Comparison of ENCODE assay signal across 25 cellular contexts in genomic region chr20:52303281-52303950, GRCh38.
DNase-seq lines count a peak whose midpoint lies in the region; ATAC-seq and TF ChIP-seq lines count a peak whose summit lies in the region.
"Had no signal": no experiment of that assay in that cellular context is flagged by ENCODE, and none has a peak within 500 bp of the region (broad histone marks: within the 10 kb centered on the region; RNA-seq: fewer than 3 reads in every experiment).

No MANE protein-coding gene starts in this region.

- H3K4ac ChIP-seq in neuronal stem cell (ENCODE audit: low read length), result no peak overlapping the region

- H2BK15ac ChIP-seq in neuronal stem cell (ENCODE audit: low read length), result no peak overlapping the region

- no peak overlapping the region for H4K8ac ChIP-seq in neuronal stem cell (ENCODE audit: low read depth, low read length)

- H2AK5ac ChIP-seq in neuronal stem cell (ENCODE audit: low read depth, low read length), result no peak overlapping the region

- TF ChIP-seq CTCF in glutamatergic neuron (IDR thresholded peaks at IDR 0.05; ENCODE audit: partially characterized antibody, unreplicated experiment), result no peak

- peaks cover 4% of the 10 kb centered on the region for H3K9me3 Mint-ChIP-seq in activated naive CD4-positive, alpha-beta T cell treated with anti-CD3 and anti-CD28 coated beads for 36 hours
- no peaks in the 10 kb centered on the region for H3K9me3 Mint-ChIP-seq in activated naive CD4-positive, alpha-beta T cell treated with anti-CD3 and anti-CD28 coated beads, Interleukin-2, amount 50 U/mL, for 72 hours
- H3K9me3 Mint-ChIP-seq in glutamatergic neuron (ENCODE audit: unreplicated experiment), result peaks cover 4% of the 10 kb centered on the region
- H3K9me3 Mint-ChIP-seq: activated B cell treated with CpG ODN at 0.5 μM for 24 hours; CD4-positive, alpha-beta memory T cell; central memory CD8-positive, alpha-beta T cell; natural killer cell treated with Interleukin-12 subunit alpha and Interleukin-12 subunit beta and Interleukin-15 and Interleukin-18, amount 100 ng/mL, for 72 hours; stimulated activated effector memory CD8-positive, alpha-beta T cell treated with anti-CD3 and anti-CD28 coated beads, Interleukin-12 subunit alpha, Interleukin-12 subunit beta, amount 100 ng/mL, for 72 hours had no signal

- H3K27ac Mint-ChIP-seq in activated naive CD4-positive, alpha-beta T cell treated with anti-CD3 and anti-CD28 coated beads for 36 hours, result no peak overlapping the region
- no peak overlapping the region for H3K27ac Mint-ChIP-seq in activated naive CD4-positive, alpha-beta T cell treated with anti-CD3 and anti-CD28 coated beads, Interleukin-2, amount 50 U/mL, for 72 hours
- H3K27ac Mint-ChIP-seq in glutamatergic neuron (ENCODE audit: unreplicated experiment), result peak overlapping the region; percentile 78
- H3K27ac Mint-ChIP-seq: activated B cell treated with CpG ODN at 0.5 μM for 24 hours; activated naive CD8-positive, alpha-beta T cell treated with anti-CD3 and anti-CD28 coated beads for 36 hours; natural killer cell treated with Interleukin-12 subunit alpha and Interleukin-12 subunit beta and Interleukin-15 and Interleukin-18, amount 100 ng/mL, for 72 hours; stimulated activated effector memory CD8-positive, alpha-beta T cell treated with anti-CD3 and anti-CD28 coated beads, Interleukin-12 subunit alpha, Interleukin-12 subunit beta, amount 100 ng/mL, for 72 hours had no signal

- no peaks in the 10 kb centered on the region for H3K36me3 ChIP-seq in neuronal stem cell (replicated peaks in 1 of 2; ENCODE audit: control insufficient read depth in 2 of 2, insufficient read depth in 2 of 2, low read length in 2 of 2)
- H3K36me3 ChIP-seq: HAP-1, pancreas, suprapubic skin had no signal

- WGBS in neuronal stem cell (ENCODE audit: extremely low coverage in 2 of 2, insufficient read length in 2 of 2, insufficient replicate concordance in 1 of 2), 2 donors, result no CpG with 5 or more reads among the region's 7 CpGs

- no peak overlapping the region for H3K18ac ChIP-seq in neuronal stem cell (ENCODE audit: low read length)

- no peak overlapping the region for H2AFZ ChIP-seq in neuronal stem cell (ENCODE audit: low read length)

- no peaks in the 10 kb centered on the region for H3K27me3 ChIP-seq in neuronal stem cell (ENCODE audit: control insufficient read depth in 3 of 3, insufficient read depth in 3 of 3, low read depth in 1 of 3, low read length in 3 of 3)
- H3K27me3 ChIP-seq: suprapubic skin had no signal

- no peak overlapping the region for H3K23ac ChIP-seq in neuronal stem cell (ENCODE audit: low read depth, low read length, poor library complexity)

- no peaks in the 10 kb centered on the region for H3K79me1 ChIP-seq in neuronal stem cell (ENCODE audit: low read depth, low read length)

- intact Hi-C loops in activated naive CD4-positive, alpha-beta T cell treated with anti-CD3 and anti-CD28 coated beads for 36 hours (cut with micrococcal nuclease), result no loop called here

- no peaks in the 10 kb centered on the region for H3K36me3 Mint-ChIP-seq in activated naive CD4-positive, alpha-beta T cell treated with anti-CD3 and anti-CD28 coated beads for 36 hours (ENCODE audit: low read depth)
- no peaks in the 10 kb centered on the region for H3K36me3 Mint-ChIP-seq in activated naive CD4-positive, alpha-beta T cell treated with anti-CD3 and anti-CD28 coated beads, Interleukin-2, amount 50 U/mL, for 72 hours
- peaks cover 5% of the 10 kb centered on the region for H3K36me3 Mint-ChIP-seq in glutamatergic neuron (ENCODE audit: unreplicated experiment)
- H3K36me3 Mint-ChIP-seq: CD4-positive, alpha-beta memory T cell; natural killer cell treated with Interleukin-12 subunit alpha and Interleukin-12 subunit beta and Interleukin-15 and Interleukin-18, amount 100 ng/mL, for 72 hours; stimulated activated effector memory CD8-positive, alpha-beta T cell treated with anti-CD3 and anti-CD28 coated beads, Interleukin-12 subunit alpha, Interleukin-12 subunit beta, amount 100 ng/mL, for 72 hours had no signal

- no peak overlapping the region for H3K27ac ChIP-seq in neuronal stem cell (replicated peaks; ENCODE audit: low read length)
- H3K27ac ChIP-seq: 22Rv1, HL-60, pancreas, suprapubic skin had no signal

- ATAC-seq in activated naive CD4-positive, alpha-beta T cell treated with anti-CD3 and anti-CD28 coated beads, Interleukin-2, amount 50 U/mL, for 72 hours, result no peak
- no peak for ATAC-seq in HG02623 (IDR thresholded peaks at IDR 0.05; ENCODE audit: unreplicated experiment)
- ATAC-seq: natural killer cell treated with Interleukin-12 subunit alpha and Interleukin-12 subunit beta and Interleukin-15 and Interleukin-18, amount 100 ng/mL, for 72 hours; pancreas had no signal

- no peak overlapping the region for H3K4me3 Mint-ChIP-seq in activated naive CD4-positive, alpha-beta T cell treated with anti-CD3 and anti-CD28 coated beads for 36 hours
- H3K4me3 Mint-ChIP-seq in glutamatergic neuron (ENCODE audit: unreplicated experiment), result no peak overlapping the region
- H3K4me3 Mint-ChIP-seq: activated B cell treated with CpG ODN at 0.5 μM for 24 hours; activated naive CD8-positive, alpha-beta T cell treated with anti-CD3 and anti-CD28 coated beads for 36 hours; central memory CD8-positive, alpha-beta T cell; natural killer cell treated with Interleukin-12 subunit alpha and Interleukin-12 subunit beta and Interleukin-15 and Interleukin-18, amount 100 ng/mL, for 72 hours; stimulated activated effector memory CD8-positive, alpha-beta T cell treated with anti-CD3 and anti-CD28 coated beads, Interleukin-12 subunit alpha, Interleukin-12 subunit beta, amount 100 ng/mL, for 72 hours had no signal

- no peaks in the 10 kb centered on the region for H3K9me3 ChIP-seq in neuronal stem cell (replicated peaks in 1 of 2; ENCODE audit: control insufficient read depth in 2 of 2, insufficient read depth in 1 of 2, low read depth in 1 of 2, low read length in 2 of 2)
- H3K9me3 ChIP-seq: HAP-1, pancreas, suprapubic skin had no signal

- no peak overlapping the region for H3K4me2 ChIP-seq in neuronal stem cell (ENCODE audit: insufficient read depth, low read length, poor library complexity, severe bottlenecking)

- H2BK5ac ChIP-seq in neuronal stem cell (ENCODE audit: low read length), result no peak overlapping the region

- no peak overlapping the region for H3K9ac ChIP-seq in neuronal stem cell (ENCODE audit: low read depth, low read length, poor library complexity)

- H3K14ac ChIP-seq in neuronal stem cell (ENCODE audit: low read length), result no peak overlapping the region

- no peaks in the 10 kb centered on the region for H3K4me1 ChIP-seq in neuronal stem cell (ENCODE audit: control insufficient read depth in 2 of 2, insufficient read depth in 1 of 2, low read depth in 1 of 2, low read length in 2 of 2)
- H3K4me1 ChIP-seq: HAP-1, pancreas, suprapubic skin had no signal

- DNase-seq in DMS 273 (lab: John Stamatoyannopoulos, UW; ENCODE audit: unreplicated experiment) (peak; percentile 41), DMS 273 treated with DMSO at 0.1 percent for 48 hours (lab: John Stamatoyannopoulos, UW) (no peak), glutamatergic neuron (no peak), neuronal stem cell (ENCODE audit: low spot score) (no peak)
- DNase-seq in activated naive CD4-positive, alpha-beta T cell treated with anti-CD3 and anti-CD28 coated beads for 36 hours, result peak; percentile 54
- no peak for DNase-seq in activated naive CD4-positive, alpha-beta T cell treated with anti-CD3 and anti-CD28 coated beads, Interleukin-2, amount 50 U/mL, for 72 hours (ENCODE audit: low spot score in 2 of 2)
- DNase-seq in stimulated activated CD4-positive, alpha-beta T cell treated with anti-CD3 and anti-CD28 coated beads, TNF-alpha, amount 100 ng/mL, for 48 hours (ENCODE audit: low read depth in 3 of 3), result peak; percentile 27 to 35 (median 33)
- DNase-seq: activated B cell treated with CpG ODN at 0.5 μM for 24 hours; activated CD8-positive, alpha-beta memory T cell treated with anti-CD3 and anti-CD28 coated beads, Interleukin-2, amount 50 U/mL, for 4 hours; activated naive CD8-positive, alpha-beta T cell treated with anti-CD3 and anti-CD28 coated beads for 36 hours; CD4-positive, alpha-beta memory T cell; Kasumi-1; kidney; midbrain; NCI-H187; NCI-H774; pancreas had no signal

- no peak overlapping the region for H2BK120ac ChIP-seq in neuronal stem cell (ENCODE audit: low read depth, low read length)

- peaks cover 57% of the 10 kb centered on the region for H3K4me1 Mint-ChIP-seq in activated naive CD4-positive, alpha-beta T cell treated with anti-CD3 and anti-CD28 coated beads for 36 hours (ENCODE audit: low read depth)
- H3K4me1 Mint-ChIP-seq in glutamatergic neuron (ENCODE audit: low read depth, unreplicated experiment), result peaks cover 15% of the 10 kb centered on the region
- H3K4me1 Mint-ChIP-seq: activated B cell treated with CpG ODN at 0.5 μM for 24 hours had no signal

- no peak overlapping the region for H2BK12ac ChIP-seq in neuronal stem cell (ENCODE audit: low read length)

- no peak overlapping the region for H4K91ac ChIP-seq in neuronal stem cell (ENCODE audit: low read depth, low read length, poor library complexity)

- H3K27me3 Mint-ChIP-seq in activated naive CD4-positive, alpha-beta T cell treated with anti-CD3 and anti-CD28 coated beads for 36 hours (ENCODE audit: low read depth), result no peaks in the 10 kb centered on the region
- H3K27me3 Mint-ChIP-seq in glutamatergic neuron (ENCODE audit: unreplicated experiment), result no peaks in the 10 kb centered on the region
- H3K27me3 Mint-ChIP-seq: activated naive CD8-positive, alpha-beta T cell treated with anti-CD3 and anti-CD28 coated beads for 36 hours had no signal

- no peak overlapping the region for H3K4me3 ChIP-seq in neuronal stem cell (ENCODE audit: low read length in 2 of 2)
- H3K4me3 ChIP-seq: HAP-1, pancreas, suprapubic skin had no signal

- CTCF ChIA-PET in activated naive CD4-positive, alpha-beta T cell treated with anti-CD3 and anti-CD28 coated beads for 36 hours (lab: Charles Lee), result interaction anchor here (1.1 kb wide), 1 partner anchor 8 kb away, joined by 3 read pairs; no protein-coding TSS in a partner anchor

Comparison
In these comparisons a context has a peak if more than half of its experiments do, and no peak if none do; other contexts are left out.
1. DNase-seq: peak in DMS 273 (single experiment), activated naive CD4-positive, alpha-beta T cell treated with anti-CD3 and anti-CD28 coated beads for 36 hours (single experiment) and stimulated activated CD4-positive, alpha-beta T cell treated with anti-CD3 and anti-CD28 coated beads, TNF-alpha, amount 100 ng/mL, for 48 hours (3 of 3); none in DMS 273 treated with DMSO at 0.1 percent for 48 hours (single experiment), activated naive CD4-positive, alpha-beta T cell treated with anti-CD3 and anti-CD28 coated beads, Interleukin-2, amount 50 U/mL, for 72 hours (0 of 2), glutamatergic neuron (single experiment) and neuronal stem cell (single experiment).